In genomic region chr7:149873968-149874643, GRCh38 we compare ENCODE assay signal across 8 cellular contexts. TPM values are rescaled to one million over a fixed set of nuclear protein-coding genes. Genes with fewer than 3 reads are reported as not detected.
DNase-seq lines count a peak whose midpoint lies in the region; ATAC-seq and TF ChIP-seq lines count a peak whose summit lies in the region.

Gene ATP6V0E2, plus strand, starts transcription at chr7:149873969. Its CDS starts 97 bp downstream, at chr7:149874066.

- CTCF ChIA-PET in HEK293T (lab: Yijun Ruan, JAX) (no interaction called here), PC-3 (lab: Charles Lee) (no interaction called here)

- peak within 1 kb of the TSS; percentile 85 for H3K4me3 Mint-ChIP-seq in endothelial cell (ENCODE audit: unreplicated experiment)
- peak within 1 kb of the TSS; percentile 85 for H3K4me3 Mint-ChIP-seq in nephron progenitor cell

- peak within 1 kb of the TSS; percentile 92 for H3K4me3 ChIP-seq in PC-3 (ENCODE audit: low read length)

- POLR2A ChIA-PET in HEK293T (lab: Yijun Ruan, JAX) = interaction anchor here (0.6 to 1.8 kb wide), 2 partner anchors 19 to 449 kb away, joined by 3 to 5 read pairs; partner anchors contain the start of genes ACTR3C and LRRC61
- POLR2A ChIA-PET in PC-3 (lab: Charles Lee; ENCODE audit: unreplicated experiment) = no interaction called here

- H3K4me2 ChIP-seq in PC-3 (ENCODE audit: low read length) = peak within 1 kb of the TSS; percentile 85

- H3K36me3 Mint-ChIP-seq in endothelial cell (ENCODE audit: low read depth, unreplicated experiment) = peaks cover 14% of the 10 kb centered on the region
- H3K36me3 Mint-ChIP-seq in nephron progenitor cell (ENCODE audit: low read depth) = peaks cover 5% of the 10 kb centered on the region

- H3K9me3 Mint-ChIP-seq in endothelial cell (ENCODE audit: unreplicated experiment) (no peaks in the 10 kb centered on the region), nephron progenitor cell (no peaks in the 10 kb centered on the region)

- H3K27ac ChIP-seq in PC-3 (ENCODE audit: low read length) = peak within 1 kb of the TSS; percentile 7

- no peaks in the 10 kb centered on the region for H3K27me3 ChIP-seq in PC-3 (ENCODE audit: low read length)

- peaks cover 32% of the 10 kb centered on the region for H3K4me1 Mint-ChIP-seq in endothelial cell (ENCODE audit: unreplicated experiment)
- peaks cover 30% of the 10 kb centered on the region for H3K4me1 Mint-ChIP-seq in nephron progenitor cell

- H4K20me1 ChIP-seq in PC-3 (ENCODE audit: low read length) = no peaks in the 10 kb centered on the region

- H3K9ac ChIP-seq in PC-3 (ENCODE audit: low read length) = peak within 1 kb of the TSS; percentile 74

- H3K27me3 Mint-ChIP-seq in endothelial cell (ENCODE audit: unreplicated experiment) = peaks cover 13% of the 10 kb centered on the region
- peaks cover 21% of the 10 kb centered on the region for H3K27me3 Mint-ChIP-seq in nephron progenitor cell (ENCODE audit: low read depth, poor library complexity)

- peak within 1 kb of the TSS; percentile 98 for H2AFZ ChIP-seq in PC-3 (ENCODE audit: low read length)

- DNase-seq in HEK293T (ENCODE audit: extremely low spot score) (no peak), PC-3 (peak; percentile 4), endothelial cell (ENCODE audit: low spot score) (no peak), nephron progenitor cell (no peak), foreskin melanocyte (no peak), NCI-H774 (lab: John Stamatoyannopoulos, UW) (no peak)
- no peak for DNase-seq in effector CD8-positive, alpha-beta T cell (lab: John Stamatoyannopoulos, UW)

- no peak for TF ChIP-seq CTCF in PC-3 (conservative IDR thresholded peaks at IDR 0.05; ENCODE audit: low read depth, low read length)
- no peak for TF ChIP-seq CTCF in endothelial cell (IDR thresholded peaks at IDR 0.05; ENCODE audit: unreplicated experiment)
- no peak for TF ChIP-seq CTCF in nephron progenitor cell (IDR thresholded peaks at IDR 0.05)

- H3K79me2 ChIP-seq in PC-3 (ENCODE audit: low read length) = peaks cover 12% of the 10 kb centered on the region; the same call in 1 of the 2 replicates

- BruUV-seq in PC-3 (replicated peaks; lab: Mats Ljungman, UMichigan) = no TSS peak

- intact Hi-C loops in PC-3 (cut with micrococcal nuclease) = loop anchor here (1.0 to 2.0 kb wide), 2 partner anchors 36 to 101 kb away; partner anchors contain the start of genes ZNF467 and ZNF862

- no peaks in the 10 kb centered on the region for H3K9me3 ChIP-seq in PC-3 (ENCODE audit: low read length)

- no peaks in the 10 kb centered on the region for H3K36me3 ChIP-seq in PC-3 (ENCODE audit: low read depth, low read length)

- no peaks in the 10 kb centered on the region for H3F3A ChIP-seq in PC-3 (ENCODE audit: low read length, unreplicated experiment)

- H3K4me1 ChIP-seq in PC-3 (ENCODE audit: insufficient read depth, low read length) = peaks cover 16% of the 10 kb centered on the region

- ATAC-seq in GM18511 (IDR thresholded peaks at IDR 0.05; ENCODE audit: unreplicated experiment) (peak; percentile 33), PC-3 (peak; percentile 23)

- no peaks in the 10 kb centered on the region for H3K9me2 ChIP-seq in PC-3 (replicated peaks; ENCODE audit: low read length)

- H3K27ac Mint-ChIP-seq in endothelial cell (ENCODE audit: unreplicated experiment) (no peak within 1 kb of the TSS), nephron progenitor cell (peak within 1 kb of the TSS; percentile 50)

TF ChIP-seq in HEK293T, 16 proteins besides CTCF, POLR2A, EP300 and RAD21:
- TF ChIP-seq FOXA1 (IDR thresholded peaks at IDR 0.05) = no peak
- no peak for TF ChIP-seq ARNT (IDR thresholded peaks at IDR 0.05)
- TF ChIP-seq TARDBP (IDR thresholded peaks at IDR 0.05) = no peak
- TF ChIP-seq HDGF (IDR thresholded peaks at IDR 0.05; ENCODE audit: borderline replicate concordance) = no peak
- peak; percentile 56 for TF ChIP-seq L3MBTL2 (conservative IDR thresholded peaks at IDR 0.05)

RNA-seq across cellular contexts. Expression of gene ATP6V0E2, which starts in this region (rescaled TPM):
- total RNA-seq in PC-3 (2014; rRNA removed) (78.2 and 83.4 TPM in 2 replicates), endothelial cell (ENCODE audit: unreplicated experiment) (18.5 TPM)
